In genomic region chr18:2641638-2642037, GRCh38 we compare ENCODE assay signal across 9 cellular contexts.
DNase-seq lines count a peak whose midpoint lies in the region; ATAC-seq and TF ChIP-seq lines count a peak whose summit lies in the region.
"Had no signal": no experiment of that assay in that cellular context is flagged by ENCODE, and none has a peak within 500 bp of the region (broad histone marks: within the 10 kb centered on the region; RNA-seq: fewer than 3 reads in every experiment).

No MANE protein-coding gene starts in this region.

- no peaks in the 10 kb centered on the region for H4K20me1 ChIP-seq in BLaER1

- TF ChIP-seq POLR2A in GM18951 (IDR thresholded peaks at IDR 0.05; ENCODE audit: extremely low read depth, insufficient read depth, insufficient read length), result peak; percentile 22

- peak; percentile 8 for DNase-seq in SIG-M5 (lab: John Stamatoyannopoulos, UW)
- DNase-seq in medulla oblongata (ENCODE audit: extremely low spot score), result peak; percentile 66
- no peak for DNase-seq in Kasumi-1 (lab: John Stamatoyannopoulos, UW)
- no peak for DNase-seq in DMS153 (lab: John Stamatoyannopoulos, UW)
- DNase-seq in NCI-H1105 treated with DMSO at 0.1 percent for 48 hours (lab: John Stamatoyannopoulos, UW), result no peak

- peak; percentile 71 for ATAC-seq in HG03066 (IDR thresholded peaks at IDR 0.05; ENCODE audit: low read depth, unreplicated experiment)
- ATAC-seq: HCT116 had no signal

- H3K9ac ChIP-seq in BLaER1, result no peak overlapping the region

- H3K36me3 ChIP-seq in BLaER1, result no peaks in the 10 kb centered on the region

- no peak overlapping the region for H3K27ac ChIP-seq in BLaER1

- H3K4me2 ChIP-seq in BLaER1, result peak overlapping the region; percentile 60

- no peaks in the 10 kb centered on the region for H3K27me3 ChIP-seq in BLaER1

- in situ Hi-C loops in GM18951 (cut with MboI; ENCODE audit: low sequenced_read_pairs, unreplicated experiment), result no loop called here

- peaks cover 38% of the 10 kb centered on the region for H3K4me1 ChIP-seq in BLaER1

- no peak overlapping the region for H3K4me3 ChIP-seq in BLaER1

- no peaks in the 10 kb centered on the region for H3K9me3 ChIP-seq in BLaER1

Comparison
In these comparisons a context has a peak if more than half of its experiments do, and no peak if none do; other contexts are left out.
1. DNase-seq: peak in SIG-M5 (single experiment) and medulla oblongata (single experiment); none in Kasumi-1 (0 of 2), DMS153 (single experiment) and NCI-H1105 treated with DMSO at 0.1 percent for 48 hours (single experiment).